ENCODE assay signal across 8 cellular contexts in genomic region chr18:57585846-57586242, GRCh38. TPM values are rescaled to one million over a fixed set of nuclear protein-coding genes. Genes with fewer than 3 reads are reported as not detected.
A peak's percentile ranks its signal among the peaks of the same experiment; 100 is the strongest.
DNase-seq lines count a peak whose midpoint lies in the region; ATAC-seq and TF ChIP-seq lines count a peak whose summit lies in the region.

No MANE protein-coding gene starts in this region.

- 18% methylated on average over 8 of the region's 8 CpGs for WGBS in urinary bladder

- H3K4me3 Mint-ChIP-seq in IgD-negative memory B cell: peak overlapping the region; percentile 84 to 97 (median 90)
- H3K4me3 Mint-ChIP-seq in memory B cell: peak overlapping the region; percentile 89

- no peak for TF ChIP-seq CTCF in breast epithelium (IDR thresholded peaks at IDR 0.05)

- no peaks in the 10 kb centered on the region for H3K36me3 ChIP-seq in breast epithelium
- no peaks in the 10 kb centered on the region for H3K36me3 ChIP-seq in urinary bladder (ENCODE audit: insufficient read depth)

- peak overlapping the region in 2 of 3 donors; percentile 73 to 89 for H3K27ac Mint-ChIP-seq in IgD-negative memory B cell
- H3K27ac Mint-ChIP-seq in memory B cell: peak overlapping the region; percentile 92

- no peaks in the 10 kb centered on the region for H3K36me3 Mint-ChIP-seq in IgD-negative memory B cell
- H3K36me3 Mint-ChIP-seq in memory B cell: no peaks in the 10 kb centered on the region

- DNase-seq in NCI-H748 (lab: John Stamatoyannopoulos, UW; ENCODE audit: unreplicated experiment) (peak; percentile 61), NCI-H748 treated with DMSO at 0.1 percent for 48 hours (lab: John Stamatoyannopoulos, UW) (no peak), breast epithelium (ENCODE audit: low spot score in 2 of 2) (no peak), memory B cell (ENCODE audit: low spot score in 2 of 2) (no peak), NCI-H510A (lab: John Stamatoyannopoulos, UW) (no peak)

- no peaks in the 10 kb centered on the region for H3K9me3 ChIP-seq in breast epithelium

- no peak for ATAC-seq in memory B cell (ENCODE audit: low read depth)
- ATAC-seq in HG02610 (IDR thresholded peaks at IDR 0.05; ENCODE audit: unreplicated experiment): no peak

- H3K27ac ChIP-seq in breast epithelium (peak overlapping the region; percentile 91 to 93), urinary bladder (ENCODE audit: low read depth) (peak overlapping the region; percentile 79)

- no peaks in the 10 kb centered on the region for H3K27me3 ChIP-seq in breast epithelium

- no peak for TF ChIP-seq POLR2A in breast epithelium (IDR thresholded peaks at IDR 0.05)

- peaks cover 0 to 10% of the 10 kb centered on the region in 2 donors for H3K4me1 ChIP-seq in breast epithelium
- H3K4me1 ChIP-seq in urinary bladder (ENCODE audit: insufficient read depth): no peaks in the 10 kb centered on the region

- H3K27me3 Mint-ChIP-seq in IgD-negative memory B cell (no peaks in the 10 kb centered on the region), memory B cell (no peaks in the 10 kb centered on the region)

- peaks cover 13 to 24% (median 16%) of the 10 kb centered on the region in 3 donors for H3K4me1 Mint-ChIP-seq in IgD-negative memory B cell
- peaks cover 18% of the 10 kb centered on the region for H3K4me1 Mint-ChIP-seq in memory B cell

- peak overlapping the region; percentile 80 to 87 (median 86) for H3K4me3 ChIP-seq in breast epithelium
- H3K4me3 ChIP-seq in urinary bladder (ENCODE audit: low read depth, low read length): peak overlapping the region; percentile 76

- intact Hi-C loops in breast epithelium (cut with DNase I; ENCODE audit: low total_unique reads): no loop called here

- H3K9me3 Mint-ChIP-seq in IgD-negative memory B cell: no peaks in the 10 kb centered on the region
- H3K9me3 Mint-ChIP-seq in memory B cell: no peaks in the 10 kb centered on the region

RNA-seq across cellular contexts. Expression of gene FECH, which starts 0.7 kb away (rescaled TPM):
- polyA plus RNA-seq in IgD-negative memory B cell (13.2 TPM), urinary bladder (24.6 TPM)
- total RNA-seq in breast epithelium (10 to 100 TPM; 31.1 to 40.2 (median 37.3) TPM), urinary bladder (28.7 TPM)

RNA-seq across cellular contexts. Expression of gene NARS1, which starts 35.8 kb away (rescaled TPM):
- polyA plus RNA-seq in IgD-negative memory B cell: 45.0 TPM
- 100 to 1,000 TPM; 134 to 135 (median 135) TPM for total RNA-seq in breast epithelium
- 100 TPM for total RNA-seq in urinary bladder
- 81.2 TPM for polyA plus RNA-seq in urinary bladder
